ENCODE assay signal across 1 cellular context in genomic region chr11:70164705-70165104, GRCh38.
TF ChIP-seq lines count a peak whose summit lies in the region.

No MANE protein-coding gene starts in this region.

TF ChIP-seq in GM23338, 12 proteins besides CTCF, POLR2A, EP300 and RAD21 (continued from another document):
- TF ChIP-seq REST (IDR thresholded peaks at IDR 0.05; ENCODE audit: unreplicated experiment) (no peak), ETS1 (IDR thresholded peaks at IDR 0.05) (no peak), CREB1 (CRISPR knock-in tag; IDR thresholded peaks at IDR 0.05; ENCODE audit: low read depth) (no peak), EZH2 (IDR thresholded peaks at IDR 0.05; ENCODE audit: low read depth, unreplicated experiment) (no peak), JUNB (IDR thresholded peaks at IDR 0.05; ENCODE audit: unreplicated experiment) (no peak)
- TF ChIP-seq, protein P1, sequence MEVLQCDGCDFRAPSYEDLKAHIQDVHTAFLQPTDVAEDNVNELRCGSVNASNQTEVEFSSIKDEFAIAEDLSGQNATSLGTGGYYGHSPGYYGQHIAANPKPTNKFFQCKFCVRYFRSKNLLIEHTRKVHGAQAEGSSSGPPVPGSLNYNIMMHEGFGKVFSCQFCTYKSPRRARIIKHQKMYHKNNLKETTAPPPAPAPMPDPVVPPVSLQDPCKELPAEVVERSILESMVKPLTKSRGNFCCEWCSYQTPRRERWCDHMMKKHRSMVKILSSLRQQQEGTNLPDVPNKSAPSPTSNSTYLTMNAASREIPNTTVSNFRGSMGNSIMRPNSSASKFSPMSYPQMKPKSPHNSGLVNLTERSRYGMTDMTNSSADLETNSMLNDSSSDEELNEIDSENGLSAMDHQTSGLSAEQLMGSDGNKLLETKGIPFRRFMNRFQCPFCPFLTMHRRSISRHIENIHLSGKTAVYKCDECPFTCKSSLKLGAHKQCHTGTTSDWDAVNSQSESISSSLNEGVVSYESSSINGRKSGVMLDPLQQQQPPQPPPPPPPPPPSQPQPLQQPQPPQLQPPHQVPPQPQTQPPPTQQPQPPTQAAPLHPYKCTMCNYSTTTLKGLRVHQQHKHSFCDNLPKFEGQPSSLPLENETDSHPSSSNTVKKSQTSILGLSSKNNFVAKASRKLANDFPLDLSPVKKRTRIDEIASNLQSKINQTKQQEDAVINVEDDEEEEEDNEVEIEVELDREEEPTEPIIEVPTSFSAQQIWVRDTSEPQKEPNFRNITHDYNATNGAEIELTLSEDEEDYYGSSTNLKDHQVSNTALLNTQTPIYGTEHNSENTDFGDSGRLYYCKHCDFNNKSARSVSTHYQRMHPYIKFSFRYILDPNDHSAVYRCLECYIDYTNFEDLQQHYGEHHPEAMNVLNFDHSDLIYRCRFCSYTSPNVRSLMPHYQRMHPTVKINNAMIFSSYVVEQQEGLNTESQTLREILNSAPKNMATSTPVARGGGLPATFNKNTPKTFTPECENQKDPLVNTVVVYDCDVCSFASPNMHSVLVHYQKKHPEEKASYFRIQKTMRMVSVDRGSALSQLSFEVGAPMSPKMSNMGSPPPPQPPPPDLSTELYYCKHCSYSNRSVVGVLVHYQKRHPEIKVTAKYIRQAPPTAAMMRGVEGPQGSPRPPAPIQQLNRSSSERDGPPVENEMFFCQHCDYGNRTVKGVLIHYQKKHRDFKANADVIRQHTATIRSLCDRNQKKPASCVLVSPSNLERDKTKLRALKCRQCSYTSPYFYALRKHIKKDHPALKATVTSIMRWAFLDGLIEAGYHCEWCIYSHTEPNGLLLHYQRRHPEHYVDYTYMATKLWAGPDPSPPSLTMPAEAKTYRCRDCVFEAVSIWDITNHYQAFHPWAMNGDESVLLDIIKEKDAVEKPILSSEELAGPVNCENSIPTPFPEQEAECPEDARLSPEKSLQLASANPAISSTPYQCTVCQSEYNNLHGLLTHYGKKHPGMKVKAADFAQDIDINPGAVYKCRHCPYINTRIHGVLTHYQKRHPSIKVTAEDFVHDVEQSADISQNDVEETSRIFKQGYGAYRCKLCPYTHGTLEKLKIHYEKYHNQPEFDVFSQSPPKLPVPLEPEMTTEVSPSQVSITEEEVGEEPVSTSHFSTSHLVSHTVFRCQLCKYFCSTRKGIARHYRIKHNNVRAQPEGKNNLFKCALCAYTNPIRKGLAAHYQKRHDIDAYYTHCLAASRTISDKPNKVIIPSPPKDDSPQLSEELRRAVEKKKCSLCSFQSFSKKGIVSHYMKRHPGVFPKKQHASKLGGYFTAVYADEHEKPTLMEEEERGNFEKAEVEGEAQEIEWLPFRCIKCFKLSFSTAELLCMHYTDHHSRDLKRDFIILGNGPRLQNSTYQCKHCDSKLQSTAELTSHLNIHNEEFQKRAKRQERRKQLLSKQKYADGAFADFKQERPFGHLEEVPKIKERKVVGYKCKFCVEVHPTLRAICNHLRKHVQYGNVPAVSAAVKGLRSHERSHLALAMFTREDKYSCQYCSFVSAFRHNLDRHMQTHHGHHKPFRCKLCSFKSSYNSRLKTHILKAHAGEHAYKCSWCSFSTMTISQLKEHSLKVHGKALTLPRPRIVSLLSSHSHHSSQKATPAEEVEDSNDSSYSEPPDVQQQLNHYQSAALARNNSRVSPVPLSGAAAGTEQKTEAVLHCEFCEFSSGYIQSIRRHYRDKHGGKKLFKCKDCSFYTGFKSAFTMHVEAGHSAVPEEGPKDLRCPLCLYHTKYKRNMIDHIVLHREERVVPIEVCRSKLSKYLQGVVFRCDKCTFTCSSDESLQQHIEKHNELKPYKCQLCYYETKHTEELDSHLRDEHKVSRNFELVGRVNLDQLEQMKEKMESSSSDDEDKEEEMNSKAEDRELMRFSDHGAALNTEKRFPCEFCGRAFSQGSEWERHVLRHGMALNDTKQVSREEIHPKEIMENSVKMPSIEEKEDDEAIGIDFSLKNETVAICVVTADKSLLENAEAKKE (CRISPR knock-in tag; IDR thresholded peaks at IDR 0.05) = no peak
